ENCODE assay signal across 1 cellular context in genomic region chr17:43215341-43215740, GRCh38.
TF ChIP-seq lines count a peak whose summit lies in the region.

No MANE protein-coding gene starts in this region.

TF ChIP-seq in HepG2, 621 proteins besides CTCF, POLR2A, EP300 and RAD21:
- TF ChIP-seq ZNF83 (CRISPR knock-in tag; IDR thresholded peaks at IDR 0.05; ENCODE audit: borderline replicate concordance) = no peak
- TF ChIP-seq, protein P1, sequence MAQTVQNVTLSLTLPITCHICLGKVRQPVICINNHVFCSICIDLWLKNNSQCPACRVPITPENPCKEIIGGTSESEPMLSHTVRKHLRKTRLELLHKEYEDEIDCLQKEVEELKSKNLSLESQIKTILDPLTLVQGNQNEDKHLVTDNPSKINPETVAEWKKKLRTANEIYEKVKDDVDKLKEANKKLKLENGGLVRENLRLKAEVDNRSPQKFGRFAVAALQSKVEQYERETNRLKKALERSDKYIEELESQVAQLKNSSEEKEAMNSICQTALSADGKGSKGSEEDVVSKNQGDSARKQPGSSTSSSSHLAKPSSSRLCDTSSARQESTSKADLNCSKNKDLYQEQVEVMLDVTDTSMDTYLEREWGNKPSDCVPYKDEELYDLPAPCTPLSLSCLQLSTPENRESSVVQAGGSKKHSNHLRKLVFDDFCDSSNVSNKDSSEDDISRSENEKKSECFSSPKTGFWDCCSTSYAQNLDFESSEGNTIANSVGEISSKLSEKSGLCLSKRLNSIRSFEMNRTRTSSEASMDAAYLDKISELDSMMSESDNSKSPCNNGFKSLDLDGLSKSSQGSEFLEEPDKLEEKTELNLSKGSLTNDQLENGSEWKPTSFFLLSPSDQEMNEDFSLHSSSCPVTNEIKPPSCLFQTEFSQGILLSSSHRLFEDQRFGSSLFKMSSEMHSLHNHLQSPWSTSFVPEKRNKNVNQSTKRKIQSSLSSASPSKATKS (CRISPR knock-in tag; IDR thresholded peaks at IDR 0.05) = 0 out of 2 replicates have a peak, but pooled peaks have one; percentile 50
- TF ChIP-seq TEAD3 (CRISPR knock-in tag; optimal IDR thresholded peaks at IDR 0.05; ENCODE audit: borderline replicate concordance) = no peak
- 0 out of 2 replicates have a peak, but pooled peaks have one; percentile 14 for TF ChIP-seq PRDM10 (CRISPR knock-in tag; IDR thresholded peaks at IDR 0.05; ENCODE audit: low read depth)
- TF ChIP-seq HOXD1 (CRISPR knock-in tag; IDR thresholded peaks at IDR 0.05) = no peak
- TF ChIP-seq RBFOX2 (IDR thresholded peaks at IDR 0.05; ENCODE audit: low read depth, low read length) = peak; percentile 51; the same call in 1 of the 2 replicates
- no peak for TF ChIP-seq ZNF724P (CRISPR knock-in tag; IDR thresholded peaks at IDR 0.05; ENCODE audit: borderline replicate concordance)
- TF ChIP-seq POLR2AphosphoS5 (IDR thresholded peaks at IDR 0.05; ENCODE audit: low read depth, low read length) = 0 out of 2 replicates have a peak, but pooled peaks have one; percentile 22
- TF ChIP-seq NCOA2 (CRISPR knock-in tag; IDR thresholded peaks at IDR 0.05) = 0 out of 2 replicates have a peak, but pooled peaks have one; percentile 22
- 0 out of 2 replicates have a peak, but pooled peaks have one; percentile 50 for TF ChIP-seq ZSCAN9 (CRISPR knock-in tag; IDR thresholded peaks at IDR 0.05; ENCODE audit: borderline replicate concordance)
- no peak for TF ChIP-seq HMGA1 (CRISPR knock-in tag; conservative IDR thresholded peaks at IDR 0.05)
- TF ChIP-seq ZNF570 (CRISPR knock-in tag; IDR thresholded peaks at IDR 0.05; ENCODE audit: borderline replicate concordance) = no peak
- TF ChIP-seq ZNF598 (CRISPR knock-in tag; IDR thresholded peaks at IDR 0.05; ENCODE audit: borderline replicate concordance) = no peak
- TF ChIP-seq CEBPG (CRISPR knock-in tag; IDR thresholded peaks at IDR 0.05) = no peak
- TF ChIP-seq E2F2 (CRISPR knock-in tag; IDR thresholded peaks at IDR 0.05; ENCODE audit: borderline replicate concordance) = no peak
- no peak for TF ChIP-seq ZNF691 (CRISPR knock-in tag; IDR thresholded peaks at IDR 0.05; ENCODE audit: borderline replicate concordance, low read depth)
